14 cellular contexts compared by ENCODE assay signal in the genomic region with DNA sequence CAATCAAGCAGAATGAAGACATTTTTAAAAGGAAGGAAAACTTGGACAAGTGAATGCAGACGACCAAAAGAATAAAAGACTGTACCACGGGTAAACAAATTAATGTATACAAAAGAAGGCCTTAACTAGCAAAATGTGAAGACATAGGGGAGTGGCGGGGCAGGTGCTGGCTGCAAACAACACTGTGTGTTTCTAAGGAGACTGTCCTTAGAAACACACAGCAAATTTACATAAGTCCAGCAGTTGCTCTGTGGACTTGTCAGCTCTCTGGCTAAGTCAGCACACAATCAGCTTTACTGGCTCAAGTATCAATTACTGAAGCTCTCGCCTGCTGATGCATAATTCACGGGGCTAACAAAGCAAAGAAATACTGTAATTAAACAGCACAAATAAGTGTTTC. TPM values are rescaled to one million over a fixed set of nuclear protein-coding genes. Genes with fewer than 3 reads are reported as not detected.
A peak's percentile ranks its signal among the peaks of the same experiment; 100 is the strongest.
DNase-seq lines count a peak whose midpoint lies in the region; ATAC-seq, FAIRE-seq and TF ChIP-seq lines count a peak whose summit lies in the region.
"Had no signal": no experiment of that assay in that cellular context is flagged by ENCODE, and none has a peak within 500 bp of the region (broad histone marks: within the 10 kb centered on the region; RNA-seq: fewer than 3 reads in every experiment).

No MANE protein-coding gene starts in this region.

- TF ChIP-seq EP300 in K562 (IDR thresholded peaks at IDR 0.05; ENCODE audit: low read length), result no peak

- H3K4me3 ChIP-seq in HAP-1, result no peak overlapping the region
- no peak overlapping the region for H3K4me3 ChIP-seq in K562
- H3K4me3 ChIP-seq: BLaER1, transverse colon had no signal

- peaks cover 34% of the 10 kb centered on the region for H3K4me1 ChIP-seq in HAP-1
- H3K4me1 ChIP-seq in K562 (replicated peaks in 1 of 2; ENCODE audit: control insufficient read depth in 2 of 2, insufficient read depth in 2 of 2, low read length in 2 of 2), result peaks cover 13 to 21% of the 10 kb centered on the region in 2 experiments; a peak in 3 of 5 replicates
- H3K4me1 ChIP-seq: BLaER1 had no signal

- H3K4me3 Mint-ChIP-seq in nephron, result peak overlapping the region in 1 of 3 experiments; percentile 2
- H3K4me3 Mint-ChIP-seq: activated CD8-positive, alpha-beta T cell treated with anti-CD3 and anti-CD28 coated beads, Interleukin-2, amount 10 ng/mL, durations not matched to agents 7 days and 5 days; T-helper 1 cell treated with Interleukin-12 subunit alpha and Interleukin-12 subunit beta and Interleukin-4 antibody, amounts not matched to agents 30 μg/mL and 1 μg/mL, for 36 hours had no signal

- peaks cover 3% of the 10 kb centered on the region; the same call in 1 of the 2 replicates for H4K20me1 ChIP-seq in K562 (replicated peaks; ENCODE audit: control insufficient read depth, insufficient read depth, low read length)

- H3K36me3 Mint-ChIP-seq in nephron (ENCODE audit: low read depth), result no peaks in the 10 kb centered on the region

- no peak overlapping the region for H3K4me2 ChIP-seq in K562 (ENCODE audit: insufficient read depth, low read length)
- H3K4me2 ChIP-seq: BLaER1 had no signal

- TF ChIP-seq CTCF in K562 (IDR thresholded peaks at IDR 0.05 in 2 of 3, conservative IDR thresholded peaks at IDR 0.05 in 1 of 3; ENCODE audit: insufficient read depth in 2 of 3, low read depth in 1 of 3, low read length in 3 of 3) (no peak), nephron (IDR thresholded peaks at IDR 0.05; ENCODE audit: unreplicated experiment in 3 of 3) (no peak)

- no peaks in the 10 kb centered on the region for H3K36me3 ChIP-seq in HAP-1 (replicated peaks)
- H3K36me3 ChIP-seq in K562 (ENCODE audit: control insufficient read depth, insufficient read depth, low read length), result peaks cover 19% of the 10 kb centered on the region; the same call in 2 of the 3 replicates
- H3K36me3 ChIP-seq: transverse colon had no signal

- no peaks in the 10 kb centered on the region for H3K9me3 Mint-ChIP-seq in nephron
- H3K9me3 Mint-ChIP-seq: T-helper 1 cell treated with Interleukin-12 subunit alpha and Interleukin-12 subunit beta and Interleukin-4 antibody, amounts not matched to agents 30 μg/mL and 1 μg/mL, for 36 hours had no signal

- POLR2A ChIA-PET in K562 (lab: Yijun Ruan, JAX), result interaction anchor here (1.1 to 1.9 kb wide), 2 partner anchors 8 to 13 kb away, joined by 4 to 12 read pairs; no protein-coding TSS in a partner anchor

- in situ Hi-C loops in HAP-1 (cut with MboI; ENCODE audit: low sequenced_read_pairs), result no loop called here
- in situ Hi-C loops in K562 (cut with MboI), result no loop called here

- no peaks in the 10 kb centered on the region for H3K27me3 Mint-ChIP-seq in nephron (ENCODE audit: low read depth)

- CTCF ChIA-PET in K562 (lab: Yijun Ruan, JAX; ENCODE audit: low intra/inter-chr PET ratio), result no interaction called here

- intact Hi-C loops in K562 (cut with micrococcal nuclease), result no loop called here

- no peak for FAIRE-seq in K562 (lab: Jason Lieb, UNC)

- H3K79me2 ChIP-seq in K562 (ENCODE audit: control insufficient read depth, insufficient read depth, low read length), result peaks cover 94% of the 10 kb centered on the region

- H3K9me3 ChIP-seq in HAP-1 (no peaks in the 10 kb centered on the region), K562 (replicated peaks; ENCODE audit: control insufficient read depth, insufficient read depth, low read depth, low read length) (no peaks in the 10 kb centered on the region)
- H3K9me3 ChIP-seq: BLaER1, transverse colon had no signal

- no peak for TF ChIP-seq RAD21 in K562 (CRISPR knock-in tag; conservative IDR thresholded peaks at IDR 0.05 in 1 of 2, IDR thresholded peaks at IDR 0.05 in 1 of 2)

- peak overlapping the region; percentile 42 to 67 (median 67) for H3K27ac Mint-ChIP-seq in nephron
- H3K27ac Mint-ChIP-seq: activated CD8-positive, alpha-beta T cell treated with anti-CD3 and anti-CD28 coated beads, Interleukin-2, amount 10 ng/mL, durations not matched to agents 7 days and 5 days; T-helper 1 cell treated with Interleukin-12 subunit alpha and Interleukin-12 subunit beta and Interleukin-4 antibody, amounts not matched to agents 30 μg/mL and 1 μg/mL, for 36 hours had no signal

- H3K27ac ChIP-seq in K562 (ENCODE audit: extremely low read depth, low read depth, low read length), result no peak overlapping the region
- H3K27ac ChIP-seq: BLaER1 had no signal

- peaks cover 13% of the 10 kb centered on the region for H3K4me1 Mint-ChIP-seq in nephron

- H3K27me3 ChIP-seq in HAP-1 (ENCODE audit: low read depth) (no peaks in the 10 kb centered on the region), K562 (ENCODE audit: control insufficient read depth in 2 of 2, insufficient read depth in 2 of 2, low read length in 2 of 2) (no peaks in the 10 kb centered on the region)
- H3K27me3 ChIP-seq: BLaER1, transverse colon had no signal

- WGBS in K562 (ENCODE audit: insufficient coverage, low coverage, missing lambda C conversion rate), result 79% methylated on average over 5 of the region's 5 CpGs

- peak; percentile 75 to 89 for DNase-seq in HAP-1 (ENCODE audit: low spot score in 2 of 2)
- DNase-seq in NCI-H2196 (lab: John Stamatoyannopoulos, UW; ENCODE audit: unreplicated experiment), result peak; percentile 65
- no peak for DNase-seq in K562 (ENCODE audit: extremely low read depth in 1 of 4, low spot score in 3 of 4)
- DNase-seq in activated effector memory CD4-positive, alpha-beta T cell treated with anti-CD3 and anti-CD28 coated beads, Interleukin-2, amount 50 U/mL, for 16 hours, result no peak
- DNase-seq in dedifferentiated amniotic fluid mesenchymal stem cell (ENCODE audit: extremely low spot score), result no peak
- no peak for DNase-seq in KG1 (lab: John Stamatoyannopoulos, UW)
- DNase-seq: activated CD8-positive, alpha-beta T cell treated with anti-CD3 and anti-CD28 coated beads, Interleukin-2, amount 10 ng/mL, durations not matched to agents 7 days and 5 days; head of caudate nucleus; KBM-7; transverse colon had no signal

- TF ChIP-seq POLR2A in K562 (conservative IDR thresholded peaks at IDR 0.05), result no peak

- no peak overlapping the region for H2AFZ ChIP-seq in K562 (ENCODE audit: low read depth, low read length)

- ATAC-seq in K562, result peak; percentile 30
- no peak for ATAC-seq in GM21737 (IDR thresholded peaks at IDR 0.05; ENCODE audit: unreplicated experiment)
- ATAC-seq: activated CD8-positive, alpha-beta T cell treated with anti-CD3 and anti-CD28 coated beads, Interleukin-2, amount 10 ng/mL, durations not matched to agents 7 days and 5 days had no signal

- H3K9ac ChIP-seq in K562 (ENCODE audit: insufficient read depth in 1 of 2, low read depth in 2 of 2, low read length in 2 of 2), result no peak overlapping the region
- H3K9ac ChIP-seq: BLaER1 had no signal

- no peaks in the 10 kb centered on the region for H3K9me1 ChIP-seq in K562 (ENCODE audit: control insufficient read depth, insufficient read depth, low read length)

- BruUV-seq in K562 (replicated peaks; lab: Mats Ljungman, UMichigan), result no TSS peak

TF ChIP-seq in K562, 482 proteins besides CTCF, POLR2A, EP300 and RAD21:
- TF ChIP-seq, protein P1, sequence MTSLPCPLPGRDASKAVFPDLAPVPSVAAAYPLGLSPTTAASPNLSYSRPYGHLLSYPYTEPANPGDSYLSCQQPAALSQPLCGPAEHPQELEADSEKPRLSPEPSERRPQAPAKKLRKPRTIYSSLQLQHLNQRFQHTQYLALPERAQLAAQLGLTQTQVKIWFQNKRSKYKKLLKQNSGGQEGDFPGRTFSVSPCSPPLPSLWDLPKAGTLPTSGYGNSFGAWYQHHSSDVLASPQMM (CRISPR knock-in tag; IDR thresholded peaks at IDR 0.05), result no peak
- TF ChIP-seq, protein P2, sequence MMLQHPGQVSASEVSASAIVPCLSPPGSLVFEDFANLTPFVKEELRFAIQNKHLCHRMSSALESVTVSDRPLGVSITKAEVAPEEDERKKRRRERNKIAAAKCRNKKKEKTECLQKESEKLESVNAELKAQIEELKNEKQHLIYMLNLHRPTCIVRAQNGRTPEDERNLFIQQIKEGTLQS (IDR thresholded peaks at IDR 0.05), result peak; percentile 43; the same call in 1 of the 2 replicates
- TF ChIP-seq, protein P2 (CRISPR knock-in tag; conservative IDR thresholded peaks at IDR 0.05), result no peak

RNA-seq across cellular contexts. Expression of a gene that starts 24.8 kb away (rescaled TPM):
- 83.3 and 94.4 TPM in 2 replicates for total RNA-seq in K562 (2011; cell fraction: chromatin; rRNA removed; ENCODE audit: low replicate concordance)
- 15.2 and 20.9 TPM in 2 replicates for total RNA-seq in K562 (2011; cell fraction: nucleolus; rRNA removed)
- total RNA-seq in K562 (2011; cell fraction: nucleoplasm; rRNA removed), result 43.6 and 84.2 TPM in 2 replicates
- total RNA-seq in K562 (2014; rRNA removed) (36.9 and 44.4 TPM in 2 replicates), K562 (2014; rRNA removed; fragmentation: Illumina TruSeq; extraction: Trizol) (83.5 and 93.8 TPM in 2 replicates), K562 (2015; rRNA removed; fragmentation: Illumina TruSeq; extraction: Trizol) (71.3 and 77.1 TPM in 2 replicates), K562 (2021) (109 and 116 TPM in 2 replicates)
- polyA plus RNA-seq in K562 (2011; rRNA removed) (132 and 151 TPM in 2 replicates), K562 (2014; fragmentation: Illumina TruSeq; extraction: Trizol) (60.3 and 68.0 TPM in 2 replicates), K562 (2014; fragmentation: Nextera tagmentation; extraction: Ambion mirVana) (10 to 100 TPM; 22.4 to 26.7 TPM), K562 (2014; rRNA removed) (42.0 and 45.5 TPM in 2 replicates)
- 122 and 173 TPM in 2 replicates for polyA plus RNA-seq in K562 (2011; cell fraction: cytosol; rRNA removed)
- 54.8 and 78.5 TPM in 2 replicates for polyA plus RNA-seq in K562 (2011; cell fraction: nucleus; rRNA removed)
- 34.5 and 35.0 TPM in 2 replicates for polyA plus RNA-seq in K562 (2012)
- 252 and 271 TPM in 2 replicates for polyA minus RNA-seq in K562 (2011; rRNA and poly(A)+ RNA removed)
- polyA minus RNA-seq in K562 (2011; cell fraction: cytosol; rRNA and poly(A)+ RNA removed), result 85.2 and 87.1 TPM in 2 replicates
- polyA minus RNA-seq in K562 (2011; cell fraction: nucleus; rRNA and poly(A)+ RNA removed), result 22.9 and 43.9 TPM in 2 replicates

Comparison
In these comparisons a context has a peak if more than half of its experiments do, and no peak if none do; other contexts are left out.
1. DNase-seq: peak in HAP-1 (2 of 2) and NCI-H2196 (single experiment); none in K562 (0 of 4), activated effector memory CD4-positive, alpha-beta T cell treated with anti-CD3 and anti-CD28 coated beads, Interleukin-2, amount 50 U/mL, for 16 hours (single experiment), dedifferentiated amniotic fluid mesenchymal stem cell (single experiment) and KG1 (single experiment).